In the genomic region with DNA sequence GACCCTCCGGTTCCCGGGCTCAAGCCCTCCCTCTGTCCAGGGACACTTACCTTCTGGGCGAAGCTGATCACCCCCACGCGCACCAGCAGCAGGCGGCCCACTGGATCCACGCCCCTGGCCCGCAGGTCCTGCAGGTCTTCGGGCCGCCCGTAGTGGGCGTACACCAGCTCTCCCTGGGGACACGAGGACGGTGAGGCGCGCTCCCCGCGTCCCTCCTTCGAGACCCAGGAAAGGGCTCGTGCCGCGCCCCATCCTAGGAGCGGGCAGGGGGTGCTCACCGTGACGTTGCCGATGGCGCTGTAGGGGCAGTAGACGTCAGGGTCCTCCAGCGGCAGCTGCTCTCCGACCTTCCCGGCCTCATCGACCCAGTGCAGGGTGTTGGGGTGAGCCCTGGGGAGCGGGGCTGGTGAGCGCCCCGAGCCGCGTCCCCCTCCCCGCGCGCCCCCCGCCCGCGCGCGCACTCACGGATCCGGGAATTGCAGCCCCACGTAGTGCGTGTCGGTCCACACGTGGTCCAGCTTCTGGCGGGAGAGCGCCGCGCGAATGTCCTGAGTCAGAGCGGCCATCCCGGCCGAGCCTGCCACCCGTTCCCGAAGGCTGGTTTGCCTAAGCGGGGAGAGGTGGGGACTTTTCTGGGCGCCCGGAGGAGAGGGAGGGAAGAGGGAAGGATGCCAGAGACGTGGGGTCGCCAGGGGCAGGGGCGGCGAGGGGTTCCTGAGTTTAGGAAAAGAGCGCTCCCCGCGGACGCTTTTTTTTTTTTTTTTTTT, we compare ENCODE assay signal across 1 cellular context.
TF ChIP-seq lines count a peak whose summit lies in the region.

No MANE protein-coding gene starts in this region.

TF ChIP-seq in HEK293, 187 proteins besides CTCF, POLR2A, EP300 and RAD21 (continued from another document):
- TF ChIP-seq ZFP37 (tag by site-specific recombination; IDR thresholded peaks at IDR 0.05), result no peak
- TF ChIP-seq, protein P1, sequence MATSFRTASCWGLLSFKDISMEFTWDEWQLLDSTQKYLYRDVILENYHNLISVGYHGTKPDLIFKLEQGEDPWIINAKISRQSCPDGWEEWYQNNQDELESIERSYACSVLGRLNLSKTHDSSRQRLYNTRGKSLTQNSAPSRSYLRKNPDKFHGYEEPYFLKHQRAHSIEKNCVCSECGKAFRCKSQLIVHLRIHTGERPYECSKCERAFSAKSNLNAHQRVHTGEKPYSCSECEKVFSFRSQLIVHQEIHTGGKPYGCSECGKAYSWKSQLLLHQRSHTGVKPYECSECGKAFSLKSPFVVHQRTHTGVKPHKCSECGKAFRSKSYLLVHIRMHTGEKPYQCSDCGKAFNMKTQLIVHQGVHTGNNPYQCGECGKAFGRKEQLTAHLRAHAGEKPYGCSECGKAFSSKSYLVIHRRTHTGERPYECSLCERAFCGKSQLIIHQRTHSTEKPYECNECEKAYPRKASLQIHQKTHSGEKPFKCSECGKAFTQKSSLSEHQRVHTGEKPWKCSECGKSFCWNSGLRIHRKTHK (tag by site-specific recombination; IDR thresholded peaks at IDR 0.05), result no peak
- no peak for TF ChIP-seq BCL6B (tag by site-specific recombination; IDR thresholded peaks at IDR 0.05)
- no peak for TF ChIP-seq ZNF362 (tag by site-specific recombination; IDR thresholded peaks at IDR 0.05)
- no peak for TF ChIP-seq ZNF214 (tag by site-specific recombination; IDR thresholded peaks at IDR 0.05; ENCODE audit: borderline replicate concordance)
- TF ChIP-seq ZNF624 (tag by site-specific recombination; IDR thresholded peaks at IDR 0.05), result no peak
- TF ChIP-seq ZNF266 (tag by site-specific recombination; IDR thresholded peaks at IDR 0.05; ENCODE audit: low read depth), result no peak
- no peak for TF ChIP-seq ZSCAN4 (tag by site-specific recombination; IDR thresholded peaks at IDR 0.05)
- TF ChIP-seq, protein P2, sequence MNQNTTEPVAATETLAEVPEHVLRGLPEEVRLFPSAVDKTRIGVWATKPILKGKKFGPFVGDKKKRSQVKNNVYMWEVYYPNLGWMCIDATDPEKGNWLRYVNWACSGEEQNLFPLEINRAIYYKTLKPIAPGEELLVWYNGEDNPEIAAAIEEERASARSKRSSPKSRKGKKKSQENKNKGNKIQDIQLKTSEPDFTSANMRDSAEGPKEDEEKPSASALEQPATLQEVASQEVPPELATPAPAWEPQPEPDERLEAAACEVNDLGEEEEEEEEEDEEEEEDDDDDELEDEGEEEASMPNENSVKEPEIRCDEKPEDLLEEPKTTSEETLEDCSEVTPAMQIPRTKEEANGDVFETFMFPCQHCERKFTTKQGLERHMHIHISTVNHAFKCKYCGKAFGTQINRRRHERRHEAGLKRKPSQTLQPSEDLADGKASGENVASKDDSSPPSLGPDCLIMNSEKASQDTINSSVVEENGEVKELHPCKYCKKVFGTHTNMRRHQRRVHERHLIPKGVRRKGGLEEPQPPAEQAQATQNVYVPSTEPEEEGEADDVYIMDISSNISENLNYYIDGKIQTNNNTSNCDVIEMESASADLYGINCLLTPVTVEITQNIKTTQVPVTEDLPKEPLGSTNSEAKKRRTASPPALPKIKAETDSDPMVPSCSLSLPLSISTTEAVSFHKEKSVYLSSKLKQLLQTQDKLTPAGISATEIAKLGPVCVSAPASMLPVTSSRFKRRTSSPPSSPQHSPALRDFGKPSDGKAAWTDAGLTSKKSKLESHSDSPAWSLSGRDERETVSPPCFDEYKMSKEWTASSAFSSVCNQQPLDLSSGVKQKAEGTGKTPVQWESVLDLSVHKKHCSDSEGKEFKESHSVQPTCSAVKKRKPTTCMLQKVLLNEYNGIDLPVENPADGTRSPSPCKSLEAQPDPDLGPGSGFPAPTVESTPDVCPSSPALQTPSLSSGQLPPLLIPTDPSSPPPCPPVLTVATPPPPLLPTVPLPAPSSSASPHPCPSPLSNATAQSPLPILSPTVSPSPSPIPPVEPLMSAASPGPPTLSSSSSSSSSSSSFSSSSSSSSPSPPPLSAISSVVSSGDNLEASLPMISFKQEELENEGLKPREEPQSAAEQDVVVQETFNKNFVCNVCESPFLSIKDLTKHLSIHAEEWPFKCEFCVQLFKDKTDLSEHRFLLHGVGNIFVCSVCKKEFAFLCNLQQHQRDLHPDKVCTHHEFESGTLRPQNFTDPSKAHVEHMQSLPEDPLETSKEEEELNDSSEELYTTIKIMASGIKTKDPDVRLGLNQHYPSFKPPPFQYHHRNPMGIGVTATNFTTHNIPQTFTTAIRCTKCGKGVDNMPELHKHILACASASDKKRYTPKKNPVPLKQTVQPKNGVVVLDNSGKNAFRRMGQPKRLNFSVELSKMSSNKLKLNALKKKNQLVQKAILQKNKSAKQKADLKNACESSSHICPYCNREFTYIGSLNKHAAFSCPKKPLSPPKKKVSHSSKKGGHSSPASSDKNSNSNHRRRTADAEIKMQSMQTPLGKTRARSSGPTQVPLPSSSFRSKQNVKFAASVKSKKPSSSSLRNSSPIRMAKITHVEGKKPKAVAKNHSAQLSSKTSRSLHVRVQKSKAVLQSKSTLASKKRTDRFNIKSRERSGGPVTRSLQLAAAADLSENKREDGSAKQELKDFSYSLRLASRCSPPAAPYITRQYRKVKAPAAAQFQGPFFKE (tag by site-specific recombination; IDR thresholded peaks at IDR 0.05; ENCODE audit: borderline replicate concordance), result no peak
- TF ChIP-seq ZNF37A (tag by site-specific recombination; IDR thresholded peaks at IDR 0.05), result no peak
- no peak for TF ChIP-seq ZNF707 (tag by site-specific recombination; IDR thresholded peaks at IDR 0.05)
- TF ChIP-seq GLIS1 (tag by site-specific recombination; IDR thresholded peaks at IDR 0.05), result 0 out of 2 replicates have a peak, but pooled peaks have one; percentile 8
- TF ChIP-seq PATZ1 (tag by site-specific recombination; IDR thresholded peaks at IDR 0.05), result peak; percentile 38
- no peak for TF ChIP-seq ZNF561 (tag by site-specific recombination; IDR thresholded peaks at IDR 0.05; ENCODE audit: borderline replicate concordance)
- no peak for TF ChIP-seq ZNF791 (tag by site-specific recombination; IDR thresholded peaks at IDR 0.05)
- TF ChIP-seq HOXD13 (CRISPR knock-in tag; IDR thresholded peaks at IDR 0.05; ENCODE audit: borderline replicate concordance), result no peak
- no peak for TF ChIP-seq ZNF10 (tag by site-specific recombination; IDR thresholded peaks at IDR 0.05)
- no peak for TF ChIP-seq ZNF292 (tag by site-specific recombination; IDR thresholded peaks at IDR 0.05; ENCODE audit: borderline replicate concordance, low read depth)
- TF ChIP-seq BCL11A (tag by site-specific recombination; IDR thresholded peaks at IDR 0.05; ENCODE audit: low read depth), result no peak
